24 cellular contexts compared by ENCODE assay signal in the genomic region with DNA sequence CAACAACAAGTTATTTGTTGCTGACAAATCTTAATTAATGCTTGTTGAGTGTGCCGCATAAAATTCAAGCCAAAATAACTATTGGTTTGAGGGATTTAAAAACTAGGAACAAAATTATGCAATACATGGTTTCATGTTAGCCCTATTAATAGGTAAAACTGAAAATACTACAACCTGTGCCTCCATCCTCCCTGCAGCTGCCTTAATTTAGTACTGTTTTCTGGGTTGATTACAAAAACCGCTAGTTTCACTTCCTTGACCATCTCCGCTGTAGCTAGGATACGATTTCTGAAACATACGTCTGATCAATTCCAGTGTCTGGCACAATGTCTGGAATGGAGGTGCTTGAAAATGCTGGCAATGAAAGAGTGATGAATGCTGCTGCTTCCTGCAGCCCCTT.
DNase-seq lines count a peak whose midpoint lies in the region; ATAC-seq and TF ChIP-seq lines count a peak whose summit lies in the region.
"Had no signal": no experiment of that assay in that cellular context is flagged by ENCODE, and none has a peak within 500 bp of the region (broad histone marks: within the 10 kb centered on the region; RNA-seq: fewer than 3 reads in every experiment).

No MANE protein-coding gene starts in this region.

- peak overlapping the region; percentile 24; the same call in 1 of the 2 replicates for H3K27ac ChIP-seq in BLaER1
- H3K27ac ChIP-seq: right lobe of liver, upper lobe of left lung had no signal

- TF ChIP-seq CTCF in MCF 10A (IDR thresholded peaks at IDR 0.05; ENCODE audit: unreplicated experiment): no peak

- no peak overlapping the region for H3K27ac Mint-ChIP-seq in MCF 10A (ENCODE audit: low read depth, unreplicated experiment)
- no peak overlapping the region for H3K27ac Mint-ChIP-seq in effector memory CD8-positive, alpha-beta T cell
- H3K27ac Mint-ChIP-seq: activated naive CD4-positive, alpha-beta T cell treated with anti-CD3 and anti-CD28 coated beads, Interleukin-2, amount 10 ng/mL, durations not matched to agents 7 days and 5 days; mesothelial cell of epicardium; natural killer cell treated with Interleukin-12 subunit alpha and Interleukin-12 subunit beta and Interleukin-15 and Interleukin-18, amount 100 ng/mL, for 72 hours; T-cell had no signal

- peak overlapping the region; percentile 56 for H3K4me3 ChIP-seq in BLaER1
- H3K4me3 ChIP-seq: right lobe of liver, upper lobe of left lung had no signal

- no peaks in the 10 kb centered on the region for H3K9me3 ChIP-seq in BLaER1
- H3K9me3 ChIP-seq: right lobe of liver, upper lobe of left lung had no signal

- no peaks in the 10 kb centered on the region for H3K36me3 ChIP-seq in BLaER1
- H3K36me3 ChIP-seq: right lobe of liver, upper lobe of left lung had no signal

- peaks cover 2% of the 10 kb centered on the region for H3K4me1 Mint-ChIP-seq in MCF 10A (ENCODE audit: insufficient read depth, unreplicated experiment)
- H3K4me1 Mint-ChIP-seq in effector memory CD8-positive, alpha-beta T cell (ENCODE audit: low read depth in 2 of 2): no peaks in the 10 kb centered on the region
- H3K4me1 Mint-ChIP-seq: activated naive CD4-positive, alpha-beta T cell treated with anti-CD3 and anti-CD28 coated beads, Interleukin-2, amount 10 ng/mL, durations not matched to agents 7 days and 5 days; T-cell had no signal

- CTCF ChIA-PET in MCF 10A (lab: Yijun Ruan, JAX): interaction anchor here (0.5 kb wide), 1 partner anchor 1641 kb away, joined by 3 read pairs; no protein-coding TSS in a partner anchor

- H3K9ac ChIP-seq in BLaER1: 0 out of 2 replicates have a peak overlapping the region, but pooled peaks have one; percentile 47

- peaks cover 51% of the 10 kb centered on the region for H3K4me1 ChIP-seq in BLaER1
- H3K4me1 ChIP-seq: right lobe of liver, upper lobe of left lung had no signal

- BruUV-seq in MCF 10A (replicated peaks; lab: Mats Ljungman, UMichigan): no TSS peak

- peak overlapping the region; percentile 93 for H3K4me2 ChIP-seq in BLaER1

- intact Hi-C loops in MCF 10A (cut with micrococcal nuclease): no loop called here

- ATAC-seq in HG02885 (IDR thresholded peaks at IDR 0.05; ENCODE audit: poor library complexity, unreplicated experiment) (peak; percentile 74), HG02763 (IDR thresholded peaks at IDR 0.05; ENCODE audit: unreplicated experiment) (no peak)
- ATAC-seq in effector memory CD8-positive, alpha-beta T cell (replicated peaks): no peak
- ATAC-seq: natural killer cell treated with Interleukin-12 subunit alpha and Interleukin-12 subunit beta and Interleukin-15 and Interleukin-18, amount 100 ng/mL, for 72 hours; right lobe of liver; Right ventricle myocardium inferior; T-cell had no signal

- no peaks in the 10 kb centered on the region for H3K9me3 Mint-ChIP-seq in MCF 10A (ENCODE audit: unreplicated experiment)
- H3K9me3 Mint-ChIP-seq in effector memory CD8-positive, alpha-beta T cell: no peaks in the 10 kb centered on the region
- H3K9me3 Mint-ChIP-seq: activated naive CD4-positive, alpha-beta T cell treated with anti-CD3 and anti-CD28 coated beads, Interleukin-2, amount 10 ng/mL, durations not matched to agents 7 days and 5 days; mesothelial cell of epicardium; natural killer cell treated with Interleukin-12 subunit alpha and Interleukin-12 subunit beta and Interleukin-15 and Interleukin-18, amount 100 ng/mL, for 72 hours; T-cell had no signal

- no peaks in the 10 kb centered on the region for H3K27me3 ChIP-seq in BLaER1
- H3K27me3 ChIP-seq: right lobe of liver, upper lobe of left lung had no signal

- H3K27me3 Mint-ChIP-seq in MCF 10A (ENCODE audit: insufficient read depth, unreplicated experiment): no peaks in the 10 kb centered on the region
- H3K27me3 Mint-ChIP-seq in effector memory CD8-positive, alpha-beta T cell: peaks cover 5 to 10% of the 10 kb centered on the region in 2 donors

- no peak overlapping the region for H3K4me3 Mint-ChIP-seq in MCF 10A (ENCODE audit: unreplicated experiment)
- H3K4me3 Mint-ChIP-seq in effector memory CD8-positive, alpha-beta T cell: no peak overlapping the region
- H3K4me3 Mint-ChIP-seq: activated naive CD4-positive, alpha-beta T cell treated with anti-CD3 and anti-CD28 coated beads, Interleukin-2, amount 10 ng/mL, durations not matched to agents 7 days and 5 days; mesothelial cell of epicardium; natural killer cell treated with Interleukin-12 subunit alpha and Interleukin-12 subunit beta and Interleukin-15 and Interleukin-18, amount 100 ng/mL, for 72 hours; T-cell had no signal

- H4K20me1 ChIP-seq in BLaER1: no peaks in the 10 kb centered on the region

- no peaks in the 10 kb centered on the region for H3K36me3 Mint-ChIP-seq in MCF 10A (ENCODE audit: insufficient read depth, unreplicated experiment)
- H3K36me3 Mint-ChIP-seq in effector memory CD8-positive, alpha-beta T cell (ENCODE audit: insufficient read depth): no peaks in the 10 kb centered on the region
- H3K36me3 Mint-ChIP-seq: activated naive CD4-positive, alpha-beta T cell treated with anti-CD3 and anti-CD28 coated beads, Interleukin-2, amount 10 ng/mL, durations not matched to agents 7 days and 5 days; natural killer cell treated with Interleukin-12 subunit alpha and Interleukin-12 subunit beta and Interleukin-15 and Interleukin-18, amount 100 ng/mL, for 72 hours; T-cell had no signal

- peak; percentile 18 for DNase-seq in NAMALWA (ENCODE audit: low spot score)
- peak; percentile 72 for DNase-seq in SKM-1 treated with dmso at 0.1 percent for 144 hours (lab: John Stamatoyannopoulos, UW; ENCODE audit: unreplicated experiment)
- no peak for DNase-seq in MCF 10A (ENCODE audit: unreplicated experiment)
- no peak for DNase-seq in HCEC 1CT
- no peak for DNase-seq in effector memory CD8-positive, alpha-beta T cell
- DNase-seq: activated CD4-positive, alpha-beta T cell treated with anti-CD3 and anti-CD28 coated beads for 4 hours; activated naive CD4-positive, alpha-beta T cell treated with anti-CD3 and anti-CD28 coated beads, Interleukin-2, amount 10 ng/mL, durations not matched to agents 7 days and 5 days; activated T-cell treated with anti-CD3 and anti-CD28 coated beads, Interleukin-2, amount 50 U/mL, for 48 hours; AML-193; cerebellar nuclear complex; DMS79 treated with DMSO at 0.1 percent for 48 hours; H7; Kasumi-1; OCI-M1; right lobe of liver; stimulated activated CD4-positive, alpha-beta T cell treated with anti-CD3 and anti-CD28 coated beads, Interleukin-15, amount 100 ng/mL, for 24 hours; T-cell; upper lobe of left lung had no signal

- POLR2A ChIA-PET in MCF 10A (lab: Yijun Ruan, JAX): no interaction called here

Comparison
In these comparisons a context has a peak if more than half of its experiments do, and no peak if none do; other contexts are left out.
1. DNase-seq: peak in NAMALWA (single experiment) and SKM-1 treated with dmso at 0.1 percent for 144 hours (single experiment); none in MCF 10A (single experiment), HCEC 1CT (single experiment) and effector memory CD8-positive, alpha-beta T cell (0 of 3).